ENCODE assay signal across 24 cellular contexts in genomic region chr16:2088759-2089358, GRCh38. TPM values are rescaled to one million over a fixed set of nuclear protein-coding genes. Genes with fewer than 3 reads are reported as not detected.
A peak's percentile ranks its signal among the peaks of the same experiment; 100 is the strongest.
DNase-seq lines count a peak whose midpoint lies in the region; ATAC-seq and TF ChIP-seq lines count a peak whose summit lies in the region.
"Had no signal": no experiment of that assay in that cellular context is flagged by ENCODE, and none has a peak within 500 bp of the region (broad histone marks: within the 10 kb centered on the region; RNA-seq: fewer than 3 reads in every experiment).

No MANE protein-coding gene starts in this region.

- no peaks in the 10 kb centered on the region for H3K4me1 Mint-ChIP-seq in activated CD8-positive, alpha-beta T cell treated with anti-CD3 and anti-CD28 coated beads, Interleukin-2, amount 10 ng/mL, durations not matched to agents 7 days and 5 days (ENCODE audit: low read depth)
- H3K4me1 Mint-ChIP-seq in activated CD8-positive, alpha-beta T cell treated with anti-CD3 and anti-CD28 coated beads for 36 hours (ENCODE audit: low read depth), result no peaks in the 10 kb centered on the region
- H3K4me1 Mint-ChIP-seq: activated CD4-positive, alpha-beta memory T cell treated with anti-CD3 and anti-CD28 coated beads, Interleukin-2, amount 10 ng/mL, durations not matched to agents 7 days and 5 days; CD14-positive monocyte; WTC11 had no signal

- H3K9me3 Mint-ChIP-seq in activated CD8-positive, alpha-beta T cell treated with anti-CD3 and anti-CD28 coated beads, Interleukin-2, amount 10 ng/mL, durations not matched to agents 7 days and 5 days (ENCODE audit: insufficient read depth), result no peaks in the 10 kb centered on the region
- no peaks in the 10 kb centered on the region for H3K9me3 Mint-ChIP-seq in activated CD8-positive, alpha-beta T cell treated with anti-CD3 and anti-CD28 coated beads for 36 hours
- H3K9me3 Mint-ChIP-seq: activated CD4-positive, alpha-beta memory T cell treated with anti-CD3 and anti-CD28 coated beads, Interleukin-2, amount 10 ng/mL, durations not matched to agents 7 days and 5 days; WTC11 had no signal

- H3K27ac Mint-ChIP-seq in activated CD8-positive, alpha-beta T cell treated with anti-CD3 and anti-CD28 coated beads, Interleukin-2, amount 10 ng/mL, durations not matched to agents 7 days and 5 days, result peak overlapping the region; percentile 20
- H3K27ac Mint-ChIP-seq in activated CD8-positive, alpha-beta T cell treated with anti-CD3 and anti-CD28 coated beads for 36 hours, result no peak overlapping the region
- H3K27ac Mint-ChIP-seq: activated CD4-positive, alpha-beta memory T cell treated with anti-CD3 and anti-CD28 coated beads, Interleukin-2, amount 10 ng/mL, durations not matched to agents 7 days and 5 days; progenitor cell of endocrine pancreas; WTC11 had no signal

- no peak for TF ChIP-seq CTCF in activated CD8-positive, alpha-beta T cell treated with anti-CD3 and anti-CD28 coated beads for 36 hours (IDR thresholded peaks at IDR 0.05)
- TF ChIP-seq CTCF in PC-3 (conservative IDR thresholded peaks at IDR 0.05; ENCODE audit: low read depth, low read length) (no peak), epithelial cell of esophagus (IDR thresholded peaks at IDR 0.05; ENCODE audit: insufficient read depth, low read depth, low read length, missing control alignments) (no peak)

- no peak overlapping the region for H3K27ac ChIP-seq in PC-3 (ENCODE audit: low read length)
- H3K27ac ChIP-seq: KMS-11, uterus had no signal

- no peak overlapping the region for H3K4me3 Mint-ChIP-seq in activated CD8-positive, alpha-beta T cell treated with anti-CD3 and anti-CD28 coated beads, Interleukin-2, amount 10 ng/mL, durations not matched to agents 7 days and 5 days
- no peak overlapping the region for H3K4me3 Mint-ChIP-seq in activated CD8-positive, alpha-beta T cell treated with anti-CD3 and anti-CD28 coated beads for 36 hours
- H3K4me3 Mint-ChIP-seq: activated CD4-positive, alpha-beta memory T cell treated with anti-CD3 and anti-CD28 coated beads, Interleukin-2, amount 10 ng/mL, durations not matched to agents 7 days and 5 days; CD14-positive monocyte; WTC11 had no signal

- H3K9ac ChIP-seq in PC-3 (ENCODE audit: low read length), result no peak overlapping the region
- H3K9ac ChIP-seq: KMS-11 had no signal

- H3K4me1 ChIP-seq in PC-3 (ENCODE audit: insufficient read depth, low read length), result peaks cover 8% of the 10 kb centered on the region
- H3K4me1 ChIP-seq: uterus had no signal

- CTCF ChIA-PET in activated CD8-positive, alpha-beta T cell treated with anti-CD3 and anti-CD28 coated beads, Interleukin-2, amount 10 ng/mL, durations not matched to agents 7 days and 5 days (lab: Charles Lee), result no interaction called here
- CTCF ChIA-PET in activated CD8-positive, alpha-beta T cell treated with anti-CD3 and anti-CD28 coated beads for 36 hours (lab: Charles Lee), result no interaction called here
- CTCF ChIA-PET in PC-3 (lab: Charles Lee), result no interaction called here

- ATAC-seq in activated CD8-positive, alpha-beta T cell treated with anti-CD3 and anti-CD28 coated beads, Interleukin-2, amount 10 ng/mL, durations not matched to agents 7 days and 5 days, result no peak
- ATAC-seq in activated CD8-positive, alpha-beta T cell treated with anti-CD3 and anti-CD28 coated beads for 36 hours, result no peak
- ATAC-seq in PC-3 (no peak), left cardiac atrium (no peak)
- ATAC-seq: WTC11 had no signal

- H3K4me3 ChIP-seq in PC-3 (ENCODE audit: low read length), result no peak overlapping the region
- no peak overlapping the region for H3K4me3 ChIP-seq in epithelial cell of esophagus (ENCODE audit: low read length)
- H3K4me3 ChIP-seq: adrenal gland, heart right ventricle, uterus had no signal

- POLR2A ChIA-PET in activated CD8-positive, alpha-beta T cell treated with anti-CD3 and anti-CD28 coated beads, Interleukin-2, amount 10 ng/mL, durations not matched to agents 7 days and 5 days (lab: Charles Lee), result no interaction called here
- POLR2A ChIA-PET in activated CD8-positive, alpha-beta T cell treated with anti-CD3 and anti-CD28 coated beads for 36 hours (lab: Charles Lee), result no interaction called here
- POLR2A ChIA-PET in PC-3 (lab: Charles Lee; ENCODE audit: unreplicated experiment), result no interaction called here

- no peaks in the 10 kb centered on the region for H3K36me3 ChIP-seq in PC-3 (ENCODE audit: low read depth, low read length)
- H3K36me3 ChIP-seq: uterus had no signal

- no peaks in the 10 kb centered on the region for H3K9me2 ChIP-seq in PC-3 (replicated peaks; ENCODE audit: low read length)

- H3K27me3 ChIP-seq in PC-3 (ENCODE audit: low read length), result no peaks in the 10 kb centered on the region
- H3K27me3 ChIP-seq: adrenal gland, heart right ventricle, uterus had no signal

- DNase-seq in activated CD8-positive, alpha-beta T cell treated with anti-CD3 and anti-CD28 coated beads, Interleukin-2, amount 10 ng/mL, durations not matched to agents 7 days and 5 days, result no peak
- no peak for DNase-seq in activated CD8-positive, alpha-beta T cell treated with anti-CD3 and anti-CD28 coated beads for 36 hours
- no peak for DNase-seq in PC-3
- peak; percentile 84 for DNase-seq in epithelial cell of esophagus (ENCODE audit: low read depth)
- peak; percentile 31 for DNase-seq in retina
- DNase-seq in erythroblast (lab: John Stamatoyannopoulos, UW), result no peak
- no peak for DNase-seq in left cardiac atrium
- no peak for DNase-seq in activated CD4-positive, alpha-beta T cell treated with anti-CD3 and anti-CD28 coated beads, Interleukin-2, amount 50 U/mL, for 4 hours
- DNase-seq: activated CD4-positive, alpha-beta memory T cell treated with anti-CD3 and anti-CD28 coated beads, Interleukin-2, amount 10 ng/mL, durations not matched to agents 7 days and 5 days; activated gamma-delta T cell treated with Interleukin-2 at 50 U/mL for 16 hours; cortex of kidney; heart right ventricle; left ventricle myocardium inferior; MV-4-11; NCI-H2029 treated with DMSO at 0.1 percent for 48 hours; NCI-H524 treated with DMSO at 0.1 percent for 48 hours; uterus had no signal

- H3K9me3 ChIP-seq in PC-3 (ENCODE audit: low read length), result no peaks in the 10 kb centered on the region
- H3K9me3 ChIP-seq: adrenal gland, heart right ventricle, left ventricle myocardium inferior, uterus had no signal

- H3K4me2 ChIP-seq in PC-3 (ENCODE audit: low read length), result no peak overlapping the region
- H3K4me2 ChIP-seq: KMS-11 had no signal

- intact Hi-C loops in activated CD8-positive, alpha-beta T cell treated with anti-CD3 and anti-CD28 coated beads for 36 hours (cut with micrococcal nuclease), result no loop called here
- intact Hi-C loops in PC-3 (cut with micrococcal nuclease) (no loop called here), left cardiac atrium (cut with DNase I) (no loop called here)

- H3F3A ChIP-seq in PC-3 (ENCODE audit: low read length, unreplicated experiment), result no peaks in the 10 kb centered on the region

- H3K79me2 ChIP-seq in PC-3 (ENCODE audit: low read length), result no peaks in the 10 kb centered on the region

- TSS peak; percentile 23 for BruUV-seq in PC-3 (replicated peaks; lab: Mats Ljungman, UMichigan)

- no peaks in the 10 kb centered on the region for H4K20me1 ChIP-seq in PC-3 (ENCODE audit: low read length)

- no peak for TF ChIP-seq POLR2A in erythroblast (IDR thresholded peaks at IDR 0.05; ENCODE audit: low read length)

- H3K27me3 Mint-ChIP-seq in activated CD8-positive, alpha-beta T cell treated with anti-CD3 and anti-CD28 coated beads, Interleukin-2, amount 10 ng/mL, durations not matched to agents 7 days and 5 days (ENCODE audit: low read depth), result no peaks in the 10 kb centered on the region
- no peaks in the 10 kb centered on the region for H3K27me3 Mint-ChIP-seq in activated CD8-positive, alpha-beta T cell treated with anti-CD3 and anti-CD28 coated beads for 36 hours
- H3K27me3 Mint-ChIP-seq: activated CD4-positive, alpha-beta memory T cell treated with anti-CD3 and anti-CD28 coated beads, Interleukin-2, amount 10 ng/mL, durations not matched to agents 7 days and 5 days; progenitor cell of endocrine pancreas had no signal

- H2AFZ ChIP-seq in PC-3 (ENCODE audit: low read length), result no peak overlapping the region

- peaks cover 9% of the 10 kb centered on the region for H3K36me3 Mint-ChIP-seq in activated CD8-positive, alpha-beta T cell treated with anti-CD3 and anti-CD28 coated beads, Interleukin-2, amount 10 ng/mL, durations not matched to agents 7 days and 5 days (ENCODE audit: low read depth)
- H3K36me3 Mint-ChIP-seq in activated CD8-positive, alpha-beta T cell treated with anti-CD3 and anti-CD28 coated beads for 36 hours (ENCODE audit: low read depth), result no peaks in the 10 kb centered on the region

RNA-seq across cellular contexts. Expression of gene TSC2, which starts 41.1 kb away (rescaled TPM):
- 10 to 100 TPM; 87.9 to 97.4 TPM for total RNA-seq in activated CD8-positive, alpha-beta T cell treated with anti-CD3 and anti-CD28 coated beads, Interleukin-2, amount 10 ng/mL, durations not matched to agents 7 days and 5 days
- total RNA-seq in activated CD8-positive, alpha-beta T cell treated with anti-CD3 and anti-CD28 coated beads for 36 hours, result 10 to 100 TPM; 54.4 to 57.3 TPM
- total RNA-seq in PC-3 (2014; rRNA removed) (59.3 and 64.4 TPM in 2 replicates), left cardiac atrium (10 to 100 TPM; 54.3 to 73.4 TPM)

RNA-seq across cellular contexts. Expression of gene NTHL1, which starts 41.2 kb away (rescaled TPM):
- total RNA-seq in activated CD8-positive, alpha-beta T cell treated with anti-CD3 and anti-CD28 coated beads, Interleukin-2, amount 10 ng/mL, durations not matched to agents 7 days and 5 days, result 10 to 100 TPM; 29.9 to 35.3 TPM
- 10 to 100 TPM; 28.2 to 29.8 TPM for total RNA-seq in activated CD8-positive, alpha-beta T cell treated with anti-CD3 and anti-CD28 coated beads for 36 hours
- total RNA-seq in PC-3 (2014; rRNA removed) (87.1 and 90.1 TPM in 2 replicates), left cardiac atrium (10 to 100 TPM in 1 of 2 donors, 1 to 10 TPM in 1; 5.7 to 16.6 TPM)

RNA-seq across cellular contexts. Expression of gene PKD1, which starts 46.8 kb away (rescaled TPM):
- 10 to 100 TPM; 66.0 to 76.6 TPM for total RNA-seq in activated CD8-positive, alpha-beta T cell treated with anti-CD3 and anti-CD28 coated beads, Interleukin-2, amount 10 ng/mL, durations not matched to agents 7 days and 5 days
- 10 to 100 TPM; 74.7 to 85.1 TPM for total RNA-seq in activated CD8-positive, alpha-beta T cell treated with anti-CD3 and anti-CD28 coated beads for 36 hours
- total RNA-seq in PC-3 (2014; rRNA removed), result 58.9 and 77.3 TPM in 2 replicates
- total RNA-seq in left cardiac atrium, result 100 to 1,000 TPM in 1 of 2 donors, 10 to 100 TPM in 1; 82.2 to 104 TPM

RNA-seq across cellular contexts. Expression of gene RAB26, which starts 59.6 kb away (rescaled TPM):
- total RNA-seq in activated CD8-positive, alpha-beta T cell treated with anti-CD3 and anti-CD28 coated beads, Interleukin-2, amount 10 ng/mL, durations not matched to agents 7 days and 5 days, result under 1 TPM; 0.26 to 0.31 TPM
- under 1 TPM; 0.34 to 0.49 TPM for total RNA-seq in activated CD8-positive, alpha-beta T cell treated with anti-CD3 and anti-CD28 coated beads for 36 hours
- total RNA-seq in PC-3 (2014; rRNA removed) (4.6 and 5.6 TPM in 2 replicates), left cardiac atrium (under 1 TPM; 0.81 to 0.88 TPM)
- total RNA-seq: mononuclear cell, skeletal muscle tissue had no signal

Comparison
In these comparisons a context has a peak if more than half of its experiments do, and no peak if none do; other contexts are left out.
1. DNase-seq: peak in epithelial cell of esophagus (single experiment) and retina (single experiment); none in activated CD8-positive, alpha-beta T cell treated with anti-CD3 and anti-CD28 coated beads, Interleukin-2, amount 10 ng/mL, durations not matched to agents 7 days and 5 days (single experiment), activated CD8-positive, alpha-beta T cell treated with anti-CD3 and anti-CD28 coated beads for 36 hours (single experiment), PC-3 (single experiment), erythroblast (0 of 2), left cardiac atrium (single experiment) and activated CD4-positive, alpha-beta T cell treated with anti-CD3 and anti-CD28 coated beads, Interleukin-2, amount 50 U/mL, for 4 hours (0 of 2).